ENCODE assay signal across 9 cellular contexts in the genomic region with DNA sequence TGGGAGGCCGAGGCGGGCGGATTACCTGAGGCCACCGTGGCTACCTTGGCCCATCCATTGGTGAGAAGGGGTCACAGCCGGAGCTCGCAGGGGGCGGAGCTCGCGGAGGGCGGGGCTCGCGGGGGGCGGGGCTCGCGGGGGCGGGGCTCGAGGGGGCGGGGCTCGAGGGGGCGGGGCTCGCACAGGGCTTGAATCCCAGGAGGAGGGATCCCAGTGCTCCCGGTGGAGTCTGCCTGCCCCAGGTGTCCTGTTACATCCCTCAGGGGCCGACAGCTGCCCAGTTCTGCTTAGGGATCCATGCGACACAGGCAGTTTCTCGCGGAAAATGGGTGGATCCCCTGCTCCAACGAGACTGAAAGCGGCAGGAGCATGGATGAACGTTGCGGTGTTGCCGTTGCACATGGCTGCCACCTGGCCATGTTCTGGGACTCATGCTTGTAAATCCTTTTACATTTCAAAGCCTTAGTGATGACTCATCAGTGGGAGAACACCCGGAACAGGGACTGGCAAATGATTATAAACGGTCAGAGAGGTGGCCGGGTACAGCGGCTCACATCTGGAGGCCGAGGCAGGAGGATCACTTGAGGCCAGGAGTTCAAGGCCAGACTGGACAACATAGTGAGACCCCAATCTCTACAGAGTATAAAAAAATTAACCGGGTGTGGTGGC. TPM values are rescaled to one million over a fixed set of nuclear protein-coding genes. Genes with fewer than 3 reads are reported as not detected.
A peak's percentile ranks its signal among the peaks of the same experiment; 100 is the strongest.
DNase-seq lines count a peak whose midpoint lies in the region; ATAC-seq and TF ChIP-seq lines count a peak whose summit lies in the region.
"Had no signal": no experiment of that assay in that cellular context is flagged by ENCODE, and none has a peak within 500 bp of the region (broad histone marks: within the 10 kb centered on the region; RNA-seq: fewer than 3 reads in every experiment).

No MANE protein-coding gene starts in this region.

- no peaks in the 10 kb centered on the region for H3K36me3 ChIP-seq in PC-3 (ENCODE audit: low read depth, low read length)
- no peaks in the 10 kb centered on the region for H3K36me3 ChIP-seq in smooth muscle cell (ENCODE audit: low read depth)

- peak overlapping the region; percentile 80 for H3K4me2 ChIP-seq in PC-3 (ENCODE audit: low read length)
- peak overlapping the region; percentile 59 for H3K4me2 ChIP-seq in smooth muscle cell

- BruUV-seq in PC-3 (replicated peaks; lab: Mats Ljungman, UMichigan): no TSS peak

- 0 out of 2 replicates have a peak, but pooled peaks cover 3% of the 10 kb centered on the region for H3K4me1 ChIP-seq in PC-3 (ENCODE audit: insufficient read depth, low read length)
- no peaks in the 10 kb centered on the region for H3K4me1 ChIP-seq in smooth muscle cell (ENCODE audit: low read depth)

- H3F3A ChIP-seq in PC-3 (ENCODE audit: low read length, unreplicated experiment) (no peaks in the 10 kb centered on the region), smooth muscle cell (ENCODE audit: low read depth) (no peaks in the 10 kb centered on the region)

- no peak overlapping the region for H3K27ac Mint-ChIP-seq in activated naive CD4-positive, alpha-beta T cell treated with anti-CD3 and anti-CD28 coated beads, Interleukin-2, amount 50 U/mL, for 72 hours
- H3K27ac Mint-ChIP-seq: activated naive CD4-positive, alpha-beta T cell treated with anti-CD3 and anti-CD28 coated beads, Interleukin-2, amount 50 U/mL, for 24 hours had no signal

- H3K9me3 Mint-ChIP-seq in activated naive CD4-positive, alpha-beta T cell treated with anti-CD3 and anti-CD28 coated beads, Interleukin-2, amount 50 U/mL, for 72 hours: peaks cover 0 to 5% of the 10 kb centered on the region in 2 donors
- H3K9me3 Mint-ChIP-seq: activated naive CD4-positive, alpha-beta T cell treated with anti-CD3 and anti-CD28 coated beads, Interleukin-2, amount 50 U/mL, for 24 hours had no signal

- peak; percentile 89 for ATAC-seq in PC-3
- ATAC-seq in activated naive CD4-positive, alpha-beta T cell treated with anti-CD3 and anti-CD28 coated beads, Interleukin-2, amount 50 U/mL, for 72 hours: no peak

- intact Hi-C loops in PC-3 (cut with micrococcal nuclease): no loop called here

- 27% methylated on average over 21 of the region's 37 CpGs for WGBS in smooth muscle cell (ENCODE audit: low lambda C conversion rate)

- H3K27ac ChIP-seq in PC-3 (ENCODE audit: low read length) (peak overlapping the region; percentile 87), smooth muscle cell (ENCODE audit: low read depth) (no peak overlapping the region)

- POLR2A ChIA-PET in PC-3 (lab: Charles Lee; ENCODE audit: unreplicated experiment): interaction anchor here (0.6 kb wide), 1 partner anchor 91 kb away, joined by 5 read pairs; no protein-coding TSS in a partner anchor

- H4K20me1 ChIP-seq in PC-3 (ENCODE audit: low read length): no peaks in the 10 kb centered on the region
- no peaks in the 10 kb centered on the region for H4K20me1 ChIP-seq in smooth muscle cell (ENCODE audit: low read depth)

- peak overlapping the region; percentile 61 for H3K9ac ChIP-seq in PC-3 (ENCODE audit: low read length)
- no peak overlapping the region for H3K9ac ChIP-seq in smooth muscle cell (ENCODE audit: low read depth)

- peaks cover 0 to 6% of the 10 kb centered on the region in 2 donors for H3K36me3 Mint-ChIP-seq in activated naive CD4-positive, alpha-beta T cell treated with anti-CD3 and anti-CD28 coated beads, Interleukin-2, amount 50 U/mL, for 72 hours
- H3K36me3 Mint-ChIP-seq: activated naive CD4-positive, alpha-beta T cell treated with anti-CD3 and anti-CD28 coated beads, Interleukin-2, amount 50 U/mL, for 24 hours had no signal

- peak overlapping the region; percentile 81 for H2AFZ ChIP-seq in PC-3 (ENCODE audit: low read length)
- no peak overlapping the region for H2AFZ ChIP-seq in smooth muscle cell (ENCODE audit: low read depth)

- CTCF ChIA-PET in PC-3 (lab: Charles Lee): interaction anchor here (0.6 kb wide), 1 partner anchor 15 kb away, joined by 4 read pairs; no protein-coding TSS in a partner anchor

- no peaks in the 10 kb centered on the region for H3K9me3 ChIP-seq in PC-3 (ENCODE audit: low read length)
- peaks cover 5% of the 10 kb centered on the region for H3K9me3 ChIP-seq in smooth muscle cell (replicated peaks; ENCODE audit: low read depth)

- DNase-seq in AG10803 (ENCODE audit: low read depth) (peak; percentile 91), HT1080 (ENCODE audit: low read depth) (peak; percentile 68), PC-3 (peak; percentile 83), fibroblast of mammary gland (ENCODE audit: low read depth) (peak; percentile 95), smooth muscle cell (lab: John Stamatoyannopoulos, UW; ENCODE audit: unreplicated experiment) (peak; percentile 3), AML-193 (lab: John Stamatoyannopoulos, UW) (no peak), NOMO-1 (lab: John Stamatoyannopoulos, UW; ENCODE audit: unreplicated experiment in 2 of 2) (no peak)
- no peak for DNase-seq in activated naive CD4-positive, alpha-beta T cell treated with anti-CD3 and anti-CD28 coated beads, Interleukin-2, amount 50 U/mL, for 72 hours (ENCODE audit: low spot score in 2 of 2)

- TF ChIP-seq CTCF in AG10803 (conservative IDR thresholded peaks at IDR 0.05; ENCODE audit: low read length) (no peak), PC-3 (conservative IDR thresholded peaks at IDR 0.05; ENCODE audit: low read depth, low read length) (no peak), fibroblast of mammary gland (conservative IDR thresholded peaks at IDR 0.05; ENCODE audit: control insufficient read depth, insufficient read depth, low read depth, low read length) (no peak), smooth muscle cell (IDR thresholded peaks at IDR 0.05; ENCODE audit: borderline replicate concordance, insufficient read depth, poor library complexity, severe bottlenecking) (no peak)

- no peaks in the 10 kb centered on the region for H3K9me2 ChIP-seq in PC-3 (replicated peaks; ENCODE audit: low read length)

- no peaks in the 10 kb centered on the region for H3K27me3 ChIP-seq in PC-3 (ENCODE audit: low read length)
- no peaks in the 10 kb centered on the region for H3K27me3 ChIP-seq in smooth muscle cell (ENCODE audit: low read depth)

- H3K4me3 ChIP-seq in AG10803 (ENCODE audit: low read length): peak overlapping the region; percentile 39
- H3K4me3 ChIP-seq in PC-3 (ENCODE audit: low read length): peak overlapping the region; percentile 59
- H3K4me3 ChIP-seq in fibroblast of mammary gland (ENCODE audit: control insufficient read depth, low read depth, low read length): peak overlapping the region; percentile 7
- peak overlapping the region; percentile 21 for H3K4me3 ChIP-seq in smooth muscle cell

- no peaks in the 10 kb centered on the region for H3K79me2 ChIP-seq in PC-3 (ENCODE audit: low read length)
- H3K79me2 ChIP-seq in smooth muscle cell (ENCODE audit: low read depth): no peaks in the 10 kb centered on the region

RNA-seq across cellular contexts. Expression of a gene that starts 25.1 kb away (rescaled TPM):
- not detected in 2 replicates for total RNA-seq in HT1080 (2014; rRNA removed; shearing (Covaris generic))
- polyA plus RNA-seq in HT1080 (2015; cell fraction: cytosol; rRNA removed): not detected in 2 replicates
- polyA plus RNA-seq in HT1080 (2015; cell fraction: nucleus; rRNA removed): not detected in 2 replicates
- 0.17 TPM in 1 of 2 replicates, not detected in the other for total RNA-seq in PC-3 (2014; rRNA removed)
- total RNA-seq in smooth muscle cell: not detected in 2 replicates
- 0.05 and 0.63 TPM in 2 replicates for polyA plus RNA-seq in smooth muscle cell
- not detected for total RNA-seq in activated naive CD4-positive, alpha-beta T cell treated with anti-CD3 and anti-CD28 coated beads, Interleukin-2, amount 50 U/mL, for 72 hours

RNA-seq across cellular contexts. Expression of a gene that starts 42.2 kb away (rescaled TPM):
- total RNA-seq in HT1080 (2014; rRNA removed; shearing (Covaris generic)): 115 and 124 TPM in 2 replicates
- 60.9 and 71.3 TPM in 2 replicates for polyA plus RNA-seq in HT1080 (2015; cell fraction: cytosol; rRNA removed)
- 28.4 and 32.7 TPM in 2 replicates for polyA plus RNA-seq in HT1080 (2015; cell fraction: nucleus; rRNA removed)
- total RNA-seq in PC-3 (2014; rRNA removed): 129 and 131 TPM in 2 replicates
- total RNA-seq in smooth muscle cell: 14.1 and 20.0 TPM in 2 replicates
- polyA plus RNA-seq in smooth muscle cell: 107 and 119 TPM in 2 replicates
- 100 to 1,000 TPM in 1 of 2 donors, 10 to 100 TPM in 1; 46.5 to 103 TPM for total RNA-seq in activated naive CD4-positive, alpha-beta T cell treated with anti-CD3 and anti-CD28 coated beads, Interleukin-2, amount 50 U/mL, for 72 hours

RNA-seq across cellular contexts. Expression of a gene that starts 56.7 kb away (rescaled TPM):
- 13.4 and 16.2 TPM in 2 replicates for total RNA-seq in HT1080 (2014; rRNA removed; shearing (Covaris generic))
- 11.5 and 15.0 TPM in 2 replicates for polyA plus RNA-seq in HT1080 (2015; cell fraction: cytosol; rRNA removed)
- polyA plus RNA-seq in HT1080 (2015; cell fraction: nucleus; rRNA removed): 161 and 165 TPM in 2 replicates
- total RNA-seq in PC-3 (2014; rRNA removed) (28.6 and 32.2 TPM in 2 replicates), smooth muscle cell (21.1 and 54.7 TPM in 2 replicates)
- 53.6 and 63.5 TPM in 2 replicates for polyA plus RNA-seq in smooth muscle cell
- 10 to 100 TPM; 38.5 to 61.6 TPM for total RNA-seq in activated naive CD4-positive, alpha-beta T cell treated with anti-CD3 and anti-CD28 coated beads, Interleukin-2, amount 50 U/mL, for 72 hours

RNA-seq across cellular contexts. Expression of a gene that starts 56.8 kb away (rescaled TPM):
- total RNA-seq in HT1080 (2014; rRNA removed; shearing (Covaris generic)): 280 and 379 TPM in 2 replicates
- polyA plus RNA-seq in HT1080 (2015; cell fraction: cytosol; rRNA removed): 180 and 315 TPM in 2 replicates
- polyA plus RNA-seq in HT1080 (2015; cell fraction: nucleus; rRNA removed): 131 and 180 TPM in 2 replicates
- total RNA-seq in PC-3 (2014; rRNA removed): 204 and 282 TPM in 2 replicates
- total RNA-seq in smooth muscle cell: 164 and 186 TPM in 2 replicates
- 158 and 161 TPM in 2 replicates for polyA plus RNA-seq in smooth muscle cell
- 100 to 1,000 TPM; 115 to 140 TPM for total RNA-seq in activated naive CD4-positive, alpha-beta T cell treated with anti-CD3 and anti-CD28 coated beads, Interleukin-2, amount 50 U/mL, for 72 hours

Comparison
In these comparisons a context has a peak if more than half of its experiments do, and no peak if none do; other contexts are left out.
1. DNase-seq: peak in AG10803 (single experiment), HT1080 (single experiment), PC-3 (single experiment), fibroblast of mammary gland (single experiment) and smooth muscle cell (single experiment); none in activated naive CD4-positive, alpha-beta T cell treated with anti-CD3 and anti-CD28 coated beads, Interleukin-2, amount 50 U/mL, for 72 hours (0 of 2), AML-193 (0 of 2) and NOMO-1 (0 of 2).
2. H3K4me3 ChIP-seq: peak in every context shown above with its lines; median percentile 59 in PC-3; 39 in AG10803; 21 in smooth muscle cell; 7 in fibroblast of mammary gland.